19 cellular contexts compared by ENCODE assay signal in the genomic region with DNA sequence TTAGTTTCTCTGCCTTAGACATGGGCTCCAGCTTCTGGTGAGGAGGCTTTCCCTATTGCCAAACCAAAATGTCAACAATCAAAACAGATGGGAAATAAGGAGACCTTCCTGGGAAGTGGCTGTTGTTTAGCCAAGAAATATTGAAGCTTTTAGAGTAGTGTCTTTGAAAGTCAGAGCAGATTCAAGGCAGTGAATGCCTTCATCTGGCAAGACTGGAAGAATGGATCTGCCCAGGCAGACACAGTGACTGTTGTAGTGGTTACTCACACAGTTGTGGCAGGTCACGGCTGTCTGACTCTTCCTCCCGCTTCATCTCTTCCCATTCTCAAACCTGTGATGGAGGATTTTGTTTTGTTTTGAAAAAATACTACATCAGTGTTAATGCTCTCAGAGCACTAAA.
A peak's percentile ranks its signal among the peaks of the same experiment; 100 is the strongest.
DNase-seq lines count a peak whose midpoint lies in the region; ATAC-seq and FAIRE-seq lines count a peak whose summit lies in the region.
"Had no signal": no experiment of that assay in that cellular context is flagged by ENCODE, and none has a peak within 500 bp of the region (broad histone marks: within the 10 kb centered on the region; RNA-seq: fewer than 3 reads in every experiment).

No MANE protein-coding gene starts in this region.

- peaks cover 59 to 87% of the 10 kb centered on the region in 2 donors for H3K4me1 Mint-ChIP-seq in stimulated activated naive B cell treated with anti-CD40 and anti-IgM and Interleukin-4, amounts not matched to agents 10 μg/mL and 1 μg/mL and 100 μg/mL, for 72 hours

- H3K9me3 Mint-ChIP-seq in stimulated activated naive B cell treated with anti-CD40 and anti-IgM and Interleukin-4, amounts not matched to agents 10 μg/mL and 1 μg/mL and 100 μg/mL, for 72 hours, result peaks cover 2 to 3% of the 10 kb centered on the region in 2 donors

- H3K27me3 ChIP-seq in BLaER1 treated with 17β-estradiol and CSF1 and Interleukin-3, amounts not matched to agents 10 nM and 100 nM, result no peaks in the 10 kb centered on the region
- H3K27me3 ChIP-seq: SJCRH30 had no signal

- H3K36me3 ChIP-seq in BLaER1 treated with 17β-estradiol and CSF1 and Interleukin-3, amounts not matched to agents 10 nM and 100 nM, result peaks cover 0 to 14% (median 0%) of the 10 kb centered on the region in 11 experiments; a peak in 4 of 22 replicates
- H3K36me3 ChIP-seq: SJCRH30 had no signal

- H3K9ac ChIP-seq in BLaER1 treated with 17β-estradiol and CSF1 and Interleukin-3, amounts not matched to agents 10 nM and 100 nM, result peak overlapping the region in 1 of 11 experiments; percentile 10; a peak in 1 of 22 replicates

- H3K27ac ChIP-seq in BLaER1 treated with 17β-estradiol and CSF1 and Interleukin-3, amounts not matched to agents 10 nM and 100 nM, result peak overlapping the region in 7 of 11 experiments; percentile 1 to 29 (median 4); a peak in 5 of 22 replicates
- H3K27ac ChIP-seq: SJCRH30 had no signal

- no peak for ATAC-seq in stimulated activated naive B cell treated with anti-CD40 and anti-IgM and Interleukin-4, amounts not matched to agents 10 μg/mL and 1 μg/mL and 100 μg/mL, for 72 hours (replicated peaks)
- ATAC-seq in GM18873 (IDR thresholded peaks at IDR 0.05; ENCODE audit: low FRiP score, unreplicated experiment), result no peak

- H3K27me3 Mint-ChIP-seq in stimulated activated naive B cell treated with anti-CD40 and anti-IgM and Interleukin-4, amounts not matched to agents 10 μg/mL and 1 μg/mL and 100 μg/mL, for 72 hours, result no peaks in the 10 kb centered on the region
- H3K27me3 Mint-ChIP-seq: B cell; CD4-positive, alpha-beta memory T cell had no signal

- peak overlapping the region; percentile 22 to 71 (median 50) for H3K4me2 ChIP-seq in BLaER1 treated with 17β-estradiol and CSF1 and Interleukin-3, amounts not matched to agents 10 nM and 100 nM

- H4K20me1 ChIP-seq in BLaER1 treated with 17β-estradiol and CSF1 and Interleukin-3, amounts not matched to agents 10 nM and 100 nM, result no peaks in the 10 kb centered on the region

- peak; percentile 82 for DNase-seq in RCC 7860 (ENCODE audit: low spot score)
- DNase-seq in glomerular visceral epithelial cell (ENCODE audit: extremely low spot score), result peak; percentile 42
- no peak for DNase-seq in stimulated activated naive B cell treated with anti-CD40 and anti-IgM and Interleukin-4, amounts not matched to agents 10 μg/mL and 1 μg/mL and 100 μg/mL, for 72 hours
- DNase-seq in NCI-H226, result no peak
- DNase-seq in NCI-H146 treated with DMSO at 0.1 percent for 48 hours (lab: John Stamatoyannopoulos, UW; ENCODE audit: unreplicated experiment), result no peak
- DNase-seq: Calu3; CD4-positive, alpha-beta memory T cell; DMS53; HCEC 1CT; IMR-90; Karpas-422; NCI-H1105; NCI-H187 treated with DMSO at 0.1 percent for 48 hours; NCI-H446; OCI-M1; SJCRH30 had no signal

- peaks cover 60 to 86% (median 70%) of the 10 kb centered on the region in 10 experiments for H3K4me1 ChIP-seq in BLaER1 treated with 17β-estradiol and CSF1 and Interleukin-3, amounts not matched to agents 10 nM and 100 nM
- H3K4me1 ChIP-seq: SJCRH30 had no signal

- no peak overlapping the region for H3K4me3 ChIP-seq in BLaER1 treated with 17β-estradiol and CSF1 and Interleukin-3, amounts not matched to agents 10 nM and 100 nM
- H3K4me3 ChIP-seq: SJCRH30 had no signal

- H3K4me3 Mint-ChIP-seq in stimulated activated naive B cell treated with anti-CD40 and anti-IgM and Interleukin-4, amounts not matched to agents 10 μg/mL and 1 μg/mL and 100 μg/mL, for 72 hours, result no peak overlapping the region
- H3K4me3 Mint-ChIP-seq: B cell; CD4-positive, alpha-beta memory T cell had no signal

- peak overlapping the region; percentile 56 for H3K27ac Mint-ChIP-seq in stimulated activated naive B cell treated with anti-CD40 and anti-IgM and Interleukin-4, amounts not matched to agents 10 μg/mL and 1 μg/mL and 100 μg/mL, for 72 hours
- H3K27ac Mint-ChIP-seq: B cell; CD4-positive, alpha-beta memory T cell had no signal

- H3K36me3 Mint-ChIP-seq in stimulated activated naive B cell treated with anti-CD40 and anti-IgM and Interleukin-4, amounts not matched to agents 10 μg/mL and 1 μg/mL and 100 μg/mL, for 72 hours, result peaks cover 2 to 3% of the 10 kb centered on the region in 2 donors
- H3K36me3 Mint-ChIP-seq: CD4-positive, alpha-beta memory T cell had no signal

- FAIRE-seq in RCC 7860 (lab: Jason Lieb, UNC), result peak; percentile 89

- H3K9me3 ChIP-seq in BLaER1 treated with 17β-estradiol and CSF1 and Interleukin-3, amounts not matched to agents 10 nM and 100 nM (replicated peaks in 1 of 11), result peaks cover 24 to 64% (median 47%) of the 10 kb centered on the region in 11 experiments
- H3K9me3 ChIP-seq: SJCRH30 had no signal

Comparison
In these comparisons a context has a peak if more than half of its experiments do, and no peak if none do; other contexts are left out.
1. DNase-seq: peak in RCC 7860 (single experiment) and glomerular visceral epithelial cell (single experiment); none in stimulated activated naive B cell treated with anti-CD40 and anti-IgM and Interleukin-4, amounts not matched to agents 10 μg/mL and 1 μg/mL and 100 μg/mL, for 72 hours (single experiment), NCI-H226 (single experiment) and NCI-H146 treated with DMSO at 0.1 percent for 48 hours (single experiment).